In the genomic region with DNA sequence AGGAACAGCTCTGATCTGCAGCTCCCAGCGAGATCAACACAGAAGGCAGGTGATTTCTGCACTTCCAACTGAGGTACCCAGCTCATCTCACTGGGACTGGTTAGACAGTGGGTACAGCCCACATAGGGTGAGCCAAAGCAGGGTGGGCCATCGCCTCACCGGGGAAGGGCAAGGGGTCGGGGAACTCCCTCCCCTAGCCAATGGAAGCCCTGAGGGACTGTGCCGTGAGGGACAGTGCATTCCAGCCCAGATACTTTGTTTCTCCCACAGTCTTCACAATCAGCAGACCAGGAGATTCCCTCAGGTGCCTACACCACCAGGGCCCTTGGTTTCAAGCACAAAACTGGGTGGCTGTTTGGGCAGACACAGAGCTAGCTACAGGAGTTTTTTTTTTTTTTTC, we compare ENCODE assay signal across 36 cellular contexts.
DNase-seq lines count a peak whose midpoint lies in the region; ATAC-seq, FAIRE-seq and TF ChIP-seq lines count a peak whose summit lies in the region.
"Had no signal": no experiment of that assay in that cellular context is flagged by ENCODE, and none has a peak within 500 bp of the region (broad histone marks: within the 10 kb centered on the region; RNA-seq: fewer than 3 reads in every experiment).

No MANE protein-coding gene starts in this region.

- peaks cover 2% of the 10 kb centered on the region for H3K27me3 Mint-ChIP-seq in neural progenitor cell (ENCODE audit: insufficient read depth, low read depth)
- H3K27me3 Mint-ChIP-seq: CD4-positive, alpha-beta T cell had no signal

- no TSS peak for BruUV-seq in K562 (replicated peaks; lab: Mats Ljungman, UMichigan)

- no peaks in the 10 kb centered on the region for H3K36me3 ChIP-seq in left ventricle myocardium inferior
- no peaks in the 10 kb centered on the region for H3K36me3 ChIP-seq in K562 (ENCODE audit: control insufficient read depth, insufficient read depth, low read length)
- H3K36me3 ChIP-seq in neural progenitor cell = no peaks in the 10 kb centered on the region
- H3K36me3 ChIP-seq: BE2C; BLaER1; BLaER1 treated with 17β-estradiol and CSF1 and Interleukin-3, amounts not matched to agents 10 nM and 100 nM had no signal

- H3K36me3 Mint-ChIP-seq in neural progenitor cell = peaks cover 2% of the 10 kb centered on the region
- H3K36me3 Mint-ChIP-seq: CD14-positive monocyte; CD4-positive, CD25-positive, alpha-beta regulatory T cell; CD8-positive, alpha-beta memory T cell; CD8-positive, alpha-beta T cell had no signal

- no peaks in the 10 kb centered on the region for H3F3A ChIP-seq in neural progenitor cell (ENCODE audit: low read depth)

- POLR2A ChIA-PET in K562 (lab: Yijun Ruan, JAX) = no interaction called here

- FAIRE-seq in K562 (lab: Jason Lieb, UNC) = no peak
- FAIRE-seq: A204.1, A549, D721Med had no signal

- H3K4me1 Mint-ChIP-seq in neural progenitor cell = no peaks in the 10 kb centered on the region
- H3K4me1 Mint-ChIP-seq: B cell; CD14-positive monocyte; CD4-positive, alpha-beta memory T cell; CD4-positive, CD25-positive, alpha-beta regulatory T cell; CD8-positive, alpha-beta memory T cell had no signal

- TF ChIP-seq POLR2A in K562 (conservative IDR thresholded peaks at IDR 0.05) = no peak

- H3K27me3 ChIP-seq in left ventricle myocardium inferior (ENCODE audit: low read depth) (no peaks in the 10 kb centered on the region), K562 (ENCODE audit: control insufficient read depth in 2 of 2, insufficient read depth in 2 of 2, low read length in 2 of 2) (no peaks in the 10 kb centered on the region), neural progenitor cell (no peaks in the 10 kb centered on the region)
- H3K27me3 ChIP-seq: BE2C, BLaER1 had no signal

- no peak overlapping the region for H3K27ac Mint-ChIP-seq in neural progenitor cell
- H3K27ac Mint-ChIP-seq: B cell; CD14-positive monocyte; CD4-positive, alpha-beta memory T cell; CD4-positive, alpha-beta T cell; CD4-positive, CD25-positive, alpha-beta regulatory T cell; CD8-positive, alpha-beta memory T cell; CD8-positive, alpha-beta T cell had no signal

- 27% methylated on average over 5 of the region's 5 CpGs for WGBS in K562 (ENCODE audit: insufficient coverage, low coverage, missing lambda C conversion rate)

- H3K9ac ChIP-seq in K562 (ENCODE audit: insufficient read depth in 1 of 2, low read depth in 2 of 2, low read length in 2 of 2) (no peak overlapping the region), neural progenitor cell (no peak overlapping the region)
- H3K9ac ChIP-seq: BLaER1; BLaER1 treated with 17β-estradiol and CSF1 and Interleukin-3, amounts not matched to agents 10 nM and 100 nM had no signal

- in situ Hi-C loops in K562 (cut with MboI) = no loop called here

- H2AFZ ChIP-seq in K562 (ENCODE audit: low read depth, low read length) = peak overlapping the region; percentile 66
- H2AFZ ChIP-seq in neural progenitor cell (replicated peaks) = peak overlapping the region; percentile 68

- H3K4me1 ChIP-seq in left ventricle myocardium inferior (no peaks in the 10 kb centered on the region), K562 (replicated peaks in 1 of 2; ENCODE audit: control insufficient read depth in 2 of 2, insufficient read depth in 2 of 2, low read length in 2 of 2) (no peaks in the 10 kb centered on the region; a peak in 1 of 5 replicates), neural progenitor cell (no peaks in the 10 kb centered on the region)
- H3K4me1 ChIP-seq: A549, BE2C, Caco-2 had no signal

- no peak for TF ChIP-seq EP300 in K562 (IDR thresholded peaks at IDR 0.05; ENCODE audit: low read length)

- H3K4me3 ChIP-seq in left ventricle myocardium inferior = no peak overlapping the region
- no peak overlapping the region for H3K4me3 ChIP-seq in K562
- no peak overlapping the region for H3K4me3 ChIP-seq in neural progenitor cell
- H3K4me3 ChIP-seq: A549; BLaER1; BLaER1 treated with 17β-estradiol and CSF1 and Interleukin-3, amounts not matched to agents 10 nM and 100 nM had no signal

- no peak for TF ChIP-seq CTCF in left ventricle myocardium inferior (IDR thresholded peaks at IDR 0.05; ENCODE audit: borderline replicate concordance)
- no peak for TF ChIP-seq CTCF in K562 (IDR thresholded peaks at IDR 0.05 in 2 of 3, conservative IDR thresholded peaks at IDR 0.05 in 1 of 3; ENCODE audit: insufficient read depth in 2 of 3, low read depth in 1 of 3, low read length in 3 of 3)
- TF ChIP-seq CTCF in neural progenitor cell (IDR thresholded peaks at IDR 0.05) = no peak

- TF ChIP-seq RAD21 in K562 (CRISPR knock-in tag; conservative IDR thresholded peaks at IDR 0.05 in 1 of 2, IDR thresholded peaks at IDR 0.05 in 1 of 2) = no peak

- H3K9me3 Mint-ChIP-seq in neural progenitor cell = peaks cover 22% of the 10 kb centered on the region

- intact Hi-C loops in cardiac septum (cut with DNase I) (no loop called here), left ventricle myocardium inferior (cut with micrococcal nuclease) (no loop called here), K562 (cut with micrococcal nuclease) (no loop called here)

- H4K20me1 ChIP-seq in K562 (replicated peaks; ENCODE audit: control insufficient read depth, insufficient read depth, low read length) = no peaks in the 10 kb centered on the region
- no peaks in the 10 kb centered on the region for H4K20me1 ChIP-seq in neural progenitor cell (ENCODE audit: low read depth)
- H4K20me1 ChIP-seq: BLaER1; BLaER1 treated with 17β-estradiol and CSF1 and Interleukin-3, amounts not matched to agents 10 nM and 100 nM had no signal

- no peaks in the 10 kb centered on the region for H3K9me1 ChIP-seq in K562 (ENCODE audit: control insufficient read depth, insufficient read depth, low read length)

- H3K79me2 ChIP-seq in K562 (ENCODE audit: control insufficient read depth, insufficient read depth, low read length) = no peaks in the 10 kb centered on the region
- no peaks in the 10 kb centered on the region for H3K79me2 ChIP-seq in neural progenitor cell (ENCODE audit: low read depth)

- CTCF ChIA-PET in K562 (lab: Yijun Ruan, JAX; ENCODE audit: low intra/inter-chr PET ratio) = no interaction called here

- H3K27ac ChIP-seq in left ventricle myocardium inferior (replicated peaks) (no peak overlapping the region), K562 (ENCODE audit: extremely low read depth, low read depth, low read length) (no peak overlapping the region), neural progenitor cell (no peak overlapping the region)
- H3K27ac ChIP-seq: 22Rv1; A549; BLaER1; BLaER1 treated with 17β-estradiol and CSF1 and Interleukin-3, amounts not matched to agents 10 nM and 100 nM; C4-2B had no signal

- no peak overlapping the region for H3K4me3 Mint-ChIP-seq in neural progenitor cell
- H3K4me3 Mint-ChIP-seq: B cell; CD14-positive monocyte; CD4-positive, alpha-beta memory T cell; CD4-positive, alpha-beta T cell; CD4-positive, CD25-positive, alpha-beta regulatory T cell; CD8-positive, alpha-beta memory T cell; CD8-positive, alpha-beta T cell had no signal

- no peak for ATAC-seq in K562
- ATAC-seq: A549; CD8-positive, alpha-beta T cell had no signal

- peak; percentile 53 for DNase-seq in cardiac septum (ENCODE audit: low spot score)
- no peak for DNase-seq in left ventricle myocardium inferior
- DNase-seq in K562 (ENCODE audit: extremely low read depth in 1 of 4, low spot score in 3 of 4) = no peak
- peak; percentile 22 for DNase-seq in islet precursor cell
- DNase-seq in neural progenitor cell (ENCODE audit: low spot score) = no peak
- no peak for DNase-seq in NCI-H1930 (lab: John Stamatoyannopoulos, UW)
- DNase-seq in NOMO-1 (lab: John Stamatoyannopoulos, UW; ENCODE audit: unreplicated experiment in 2 of 2) = no peak
- no peak for DNase-seq in NCI-H345 (lab: John Stamatoyannopoulos, UW)
- DNase-seq: 8988T; ACHN; AML-193; BE2C; C1 segment of cervical spinal cord; Caco-2; Calu3; CD4-positive, alpha-beta memory T cell; CD4-positive, alpha-beta T cell; CD4-positive, CD25-positive, alpha-beta regulatory T cell; CD8-positive, alpha-beta memory T cell; CD8-positive, alpha-beta T cell; COR-L47; DMS 273 treated with DMSO at 0.1 percent for 48 hours; DMS153; DMS79; DMS79 treated with DMSO at 0.1 percent for 48 hours; DND-41; EL had no signal

- H3K9me3 ChIP-seq in left ventricle myocardium inferior (replicated peaks) (no peaks in the 10 kb centered on the region), K562 (replicated peaks; ENCODE audit: control insufficient read depth, insufficient read depth, low read depth, low read length) (no peaks in the 10 kb centered on the region), neural progenitor cell (ENCODE audit: low read depth) (no peaks in the 10 kb centered on the region)
- H3K9me3 ChIP-seq: A549, BE2C, Caco-2 had no signal

- no peak overlapping the region; the same call in 1 of the 2 replicates for H3K4me2 ChIP-seq in K562 (ENCODE audit: insufficient read depth, low read length)
- no peak overlapping the region for H3K4me2 ChIP-seq in neural progenitor cell
- H3K4me2 ChIP-seq: A549; BLaER1; BLaER1 treated with 17β-estradiol and CSF1 and Interleukin-3, amounts not matched to agents 10 nM and 100 nM had no signal

TF ChIP-seq in K562, 482 proteins besides CTCF, POLR2A, EP300 and RAD21 (continues in another document):
- TF ChIP-seq ZNF224 (CRISPR knock-in tag; IDR thresholded peaks at IDR 0.05) = no peak
- no peak for TF ChIP-seq FOXA3 (CRISPR knock-in tag; conservative IDR thresholded peaks at IDR 0.05 in 1 of 2, IDR thresholded peaks at IDR 0.05 in 1 of 2)
- TF ChIP-seq, protein P1, sequence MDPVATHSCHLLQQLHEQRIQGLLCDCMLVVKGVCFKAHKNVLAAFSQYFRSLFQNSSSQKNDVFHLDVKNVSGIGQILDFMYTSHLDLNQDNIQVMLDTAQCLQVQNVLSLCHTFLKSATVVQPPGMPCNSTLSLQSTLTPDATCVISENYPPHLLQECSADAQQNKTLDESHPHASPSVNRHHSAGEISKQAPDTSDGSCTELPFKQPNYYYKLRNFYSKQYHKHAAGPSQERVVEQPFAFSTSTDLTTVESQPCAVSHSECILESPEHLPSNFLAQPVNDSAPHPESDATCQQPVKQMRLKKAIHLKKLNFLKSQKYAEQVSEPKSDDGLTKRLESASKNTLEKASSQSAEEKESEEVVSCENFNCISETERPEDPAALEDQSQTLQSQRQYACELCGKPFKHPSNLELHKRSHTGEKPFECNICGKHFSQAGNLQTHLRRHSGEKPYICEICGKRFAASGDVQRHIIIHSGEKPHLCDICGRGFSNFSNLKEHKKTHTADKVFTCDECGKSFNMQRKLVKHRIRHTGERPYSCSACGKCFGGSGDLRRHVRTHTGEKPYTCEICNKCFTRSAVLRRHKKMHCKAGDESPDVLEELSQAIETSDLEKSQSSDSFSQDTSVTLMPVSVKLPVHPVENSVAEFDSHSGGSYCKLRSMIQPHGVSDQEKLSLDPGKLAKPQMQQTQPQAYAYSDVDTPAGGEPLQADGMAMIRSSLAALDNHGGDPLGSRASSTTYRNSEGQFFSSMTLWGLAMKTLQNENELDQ (CRISPR knock-in tag; IDR thresholded peaks at IDR 0.05; ENCODE audit: borderline replicate concordance) = no peak

Comparison
In these comparisons a context has a peak if more than half of its experiments do, and no peak if none do; other contexts are left out.
1. DNase-seq: peak in cardiac septum (single experiment) and islet precursor cell (single experiment); none in left ventricle myocardium inferior (single experiment), K562 (0 of 4), neural progenitor cell (single experiment), NCI-H1930 (0 of 2), NOMO-1 (0 of 2) and NCI-H345 (single experiment).